In genomic region chr19:17865364-17866311, GRCh38 we compare ENCODE assay signal across 8 cellular contexts. TPM values are rescaled to one million over a fixed set of nuclear protein-coding genes. Genes with fewer than 3 reads are reported as not detected.
DNase-seq lines count a peak whose midpoint lies in the region; ATAC-seq and TF ChIP-seq lines count a peak whose summit lies in the region.
"Had no signal": no experiment of that assay in that cellular context is flagged by ENCODE, and none has a peak within 500 bp of the region (broad histone marks: within the 10 kb centered on the region; RNA-seq: fewer than 3 reads in every experiment).

No MANE protein-coding gene starts in this region.

- H3K4me3 Mint-ChIP-seq in activated T-helper 17 cell treated with anti-CD3 and anti-CD28 coated beads, Interleukin-2, amount 50 U/mL, for 72 hours = no peak overlapping the region
- no peak overlapping the region for H3K4me3 Mint-ChIP-seq in natural killer cell

- peak overlapping the region; percentile 70 for H3K27ac Mint-ChIP-seq in activated T-helper 17 cell treated with anti-CD3 and anti-CD28 coated beads, Interleukin-2, amount 50 U/mL, for 72 hours
- H3K27ac Mint-ChIP-seq in natural killer cell = peak overlapping the region; percentile 23 to 60

- H3K9me3 Mint-ChIP-seq in activated T-helper 17 cell treated with anti-CD3 and anti-CD28 coated beads, Interleukin-2, amount 50 U/mL, for 72 hours = no peaks in the 10 kb centered on the region
- H3K9me3 Mint-ChIP-seq in natural killer cell = no peaks in the 10 kb centered on the region

- in situ Hi-C loops in G401 (cut with HindIII; ENCODE audit: low sequenced_read_pairs) = no loop called here

- TF ChIP-seq CTCF in natural killer cell (IDR thresholded peaks at IDR 0.05) = no peak

- intact Hi-C loops in natural killer cell (cut with micrococcal nuclease) = no loop called here
- intact Hi-C loops in head of caudate nucleus (cut with DNase I) = no loop called here

- TF ChIP-seq RAD21 in Ishikawa (IDR thresholded peaks at IDR 0.05; ENCODE audit: low read depth) = no peak

- peak; percentile 49 for DNase-seq in G401 (ENCODE audit: low spot score)
- DNase-seq in natural killer cell = no peak
- DNase-seq in putamen (ENCODE audit: low spot score) = no peak
- DNase-seq in head of caudate nucleus = no peak
- DNase-seq: NCI-H146 had no signal

- peaks cover 8% of the 10 kb centered on the region for H3K4me1 Mint-ChIP-seq in activated T-helper 17 cell treated with anti-CD3 and anti-CD28 coated beads, Interleukin-2, amount 50 U/mL, for 72 hours
- H3K4me1 Mint-ChIP-seq in natural killer cell = peaks cover 8 to 11% of the 10 kb centered on the region in 2 donors

- H3K36me3 Mint-ChIP-seq in activated T-helper 17 cell treated with anti-CD3 and anti-CD28 coated beads, Interleukin-2, amount 50 U/mL, for 72 hours (ENCODE audit: low read depth) = peaks cover 48% of the 10 kb centered on the region
- no peaks in the 10 kb centered on the region for H3K36me3 Mint-ChIP-seq in natural killer cell

- H3K27me3 Mint-ChIP-seq in activated T-helper 17 cell treated with anti-CD3 and anti-CD28 coated beads, Interleukin-2, amount 50 U/mL, for 72 hours = no peaks in the 10 kb centered on the region
- peaks cover 1 to 5% of the 10 kb centered on the region in 2 donors for H3K27me3 Mint-ChIP-seq in natural killer cell (ENCODE audit: low read depth in 2 of 2)

- peak; percentile 8 for ATAC-seq in activated T-helper 17 cell treated with anti-CD3 and anti-CD28 coated beads, Interleukin-2, amount 50 U/mL, for 72 hours (replicated peaks)
- ATAC-seq in natural killer cell (no peak), GM21529 (IDR thresholded peaks at IDR 0.05; ENCODE audit: unreplicated experiment) (no peak)

- no peak for TF ChIP-seq EP300 in Ishikawa (IDR thresholded peaks at IDR 0.05; ENCODE audit: borderline replicate concordance)

TF ChIP-seq in Ishikawa, 13 proteins besides CTCF, POLR2A, EP300 and RAD21:
- no peak for TF ChIP-seq ZBTB7A (IDR thresholded peaks at IDR 0.05; ENCODE audit: low read depth)
- TF ChIP-seq MAX (IDR thresholded peaks at IDR 0.05) = peak; percentile 40; the same call in 1 of the 2 replicates
- TF ChIP-seq FOXM1 (IDR thresholded peaks at IDR 0.05; ENCODE audit: borderline replicate concordance, low read depth) = no peak

RNA-seq across cellular contexts. Expression of gene RPL18A, which starts 5.9 kb away (rescaled TPM):
- total RNA-seq in G401 (2014; rRNA removed; shearing (Covaris generic)) = 1,064 and 1,396 TPM in 2 replicates
- total RNA-seq in activated T-helper 17 cell treated with anti-CD3 and anti-CD28 coated beads, Interleukin-2, amount 50 U/mL, for 72 hours = 1,000 to 10,000 TPM; 2,920 to 3,543 TPM
- 1,000 to 10,000 TPM; 1,015 to 1,285 (median 1,208) TPM for total RNA-seq in natural killer cell

RNA-seq across cellular contexts. Expression of gene SLC5A5, which starts 6.1 kb away (rescaled TPM):
- total RNA-seq in G401 (2014; rRNA removed; shearing (Covaris generic)) = 3.2 and 6.5 TPM in 2 replicates
- 1 to 10 TPM in 1 of 2 donors, under 1 TPM in 1; 0.65 to 1.4 TPM for total RNA-seq in activated T-helper 17 cell treated with anti-CD3 and anti-CD28 coated beads, Interleukin-2, amount 50 U/mL, for 72 hours
- total RNA-seq in natural killer cell = under 1 TPM; 0.25 to 0.43 (median 0.26) TPM

RNA-seq across cellular contexts. Expression of gene JAK3, which starts 17.9 kb away (rescaled TPM):
- total RNA-seq in G401 (2014; rRNA removed; shearing (Covaris generic)) = 3.2 and 4.6 TPM in 2 replicates
- total RNA-seq in activated T-helper 17 cell treated with anti-CD3 and anti-CD28 coated beads, Interleukin-2, amount 50 U/mL, for 72 hours = 100 to 1,000 TPM; 186 to 250 TPM
- total RNA-seq in natural killer cell = 100 to 1,000 TPM in 1 of 3 donors, 10 to 100 TPM in 2; 72.1 to 105 (median 96.1) TPM

RNA-seq across cellular contexts. Expression of gene INSL3, which starts 44.3 kb away (rescaled TPM):
- not detected in 2 replicates for total RNA-seq in G401 (2014; rRNA removed; shearing (Covaris generic))
- 1 to 10 TPM; 7.6 to 8.3 TPM for total RNA-seq in activated T-helper 17 cell treated with anti-CD3 and anti-CD28 coated beads, Interleukin-2, amount 50 U/mL, for 72 hours
- total RNA-seq in natural killer cell = 1 to 10 TPM; 1.5 to 2.9 (median 1.7) TPM

Comparison
In these comparisons a context has a peak if more than half of its experiments do, and no peak if none do; other contexts are left out.
1. RNA of gene JAK3, which starts 17.9 kb away (total RNA-seq): 186 to 250 TPM in activated T-helper 17 cell treated with anti-CD3 and anti-CD28 coated beads, Interleukin-2, amount 50 U/mL, for 72 hours and 72.1 to 105 TPM in natural killer cell; 3.2 to 4.6 TPM in G401; every median in the first group is over 10 times any median in the second.